Comparison of ENCODE assay signal across 8 cellular contexts in genomic region chr15:67501177-67501835, GRCh38. TPM values are rescaled to one million over a fixed set of nuclear protein-coding genes. Genes with fewer than 3 reads are reported as not detected.
DNase-seq lines count a peak whose midpoint lies in the region; ATAC-seq and TF ChIP-seq lines count a peak whose summit lies in the region.

No MANE protein-coding gene starts in this region.

- DNase-seq in MCF 10A (ENCODE audit: unreplicated experiment) (peak; percentile 25), breast epithelium (ENCODE audit: low spot score in 2 of 2) (no peak), OCI-M1 (lab: John Stamatoyannopoulos, UW) (peak; percentile 82), fibroblast of the aortic adventitia (ENCODE audit: low read depth) (peak; percentile 67), thoracic aorta (ENCODE audit: low spot score) (no peak)
- no peak for DNase-seq in activated T-cell treated with anti-CD3 and anti-CD28 coated beads, Interleukin-2, amount 50 U/mL, for 4 hours
- DNase-seq in activated CD4-positive, alpha-beta T cell treated with anti-CD3 and anti-CD28 coated beads for 4 hours, result no peak

- H3K9me3 Mint-ChIP-seq in MCF 10A (ENCODE audit: unreplicated experiment), result no peaks in the 10 kb centered on the region
- no peaks in the 10 kb centered on the region for H3K9me3 Mint-ChIP-seq in activated T-cell treated with anti-CD3 and anti-CD28 coated beads, Interleukin-2, amount 50 U/mL, for 4 hours

- no peaks in the 10 kb centered on the region for H3K27me3 Mint-ChIP-seq in MCF 10A (ENCODE audit: insufficient read depth, unreplicated experiment)
- no peaks in the 10 kb centered on the region for H3K27me3 Mint-ChIP-seq in activated T-cell treated with anti-CD3 and anti-CD28 coated beads, Interleukin-2, amount 50 U/mL, for 4 hours (ENCODE audit: low read depth)

- POLR2A ChIA-PET in MCF 10A (lab: Yijun Ruan, JAX), result interaction anchor here (1.2 to 4.9 kb wide), 2 partner anchors 19 to 40 kb away, joined by 3 to 46 read pairs; partner anchors contain the start of gene C15orf61

- no peaks in the 10 kb centered on the region for H3K36me3 ChIP-seq in breast epithelium
- H3K36me3 ChIP-seq in thoracic aorta, result no peaks in the 10 kb centered on the region

- CTCF ChIA-PET in MCF 10A (lab: Yijun Ruan, JAX), result interaction anchor here (0.5 to 3.5 kb wide), 8 partner anchors 11 to 496 kb away, joined by 3 to 13 read pairs (median 4); partner anchors contain the start of gene C15orf61

- no peaks in the 10 kb centered on the region for H3K27me3 ChIP-seq in breast epithelium
- H3K27me3 ChIP-seq in thoracic aorta (replicated peaks; ENCODE audit: insufficient read depth), result no peaks in the 10 kb centered on the region

- no peak overlapping the region for H3K4me3 Mint-ChIP-seq in MCF 10A (ENCODE audit: unreplicated experiment)
- H3K4me3 Mint-ChIP-seq in activated T-cell treated with anti-CD3 and anti-CD28 coated beads, Interleukin-2, amount 50 U/mL, for 4 hours, result no peak overlapping the region

- no TSS peak for BruUV-seq in MCF 10A (replicated peaks; lab: Mats Ljungman, UMichigan)

- H3K36me3 Mint-ChIP-seq in MCF 10A (ENCODE audit: insufficient read depth, unreplicated experiment), result no peaks in the 10 kb centered on the region
- H3K36me3 Mint-ChIP-seq in activated T-cell treated with anti-CD3 and anti-CD28 coated beads, Interleukin-2, amount 50 U/mL, for 4 hours (ENCODE audit: insufficient read depth), result peaks cover 6% of the 10 kb centered on the region

- TF ChIP-seq CTCF in MCF 10A (IDR thresholded peaks at IDR 0.05; ENCODE audit: unreplicated experiment) (peak; percentile 44), breast epithelium (IDR thresholded peaks at IDR 0.05) (no peak), fibroblast of the aortic adventitia (IDR thresholded peaks at IDR 0.05; ENCODE audit: insufficient read depth, low read length) (peak; percentile 49), thoracic aorta (IDR thresholded peaks at IDR 0.05) (peak; percentile 9)

- intact Hi-C loops in MCF 10A (cut with micrococcal nuclease) (loop anchor here (2.0 kb wide), 1 partner anchor 335 kb away; no protein-coding TSS in a partner anchor), breast epithelium (cut with DNase I; ENCODE audit: low total_unique reads) (no loop called here)

- no peak for TF ChIP-seq POLR2A in breast epithelium (IDR thresholded peaks at IDR 0.05)

- peak overlapping the region in 1 of 3 donors; percentile 28 for H3K4me3 ChIP-seq in breast epithelium
- no peak overlapping the region for H3K4me3 ChIP-seq in fibroblast of the aortic adventitia (ENCODE audit: low read depth, low read length)
- no peak overlapping the region for H3K4me3 ChIP-seq in thoracic aorta

- H3K9me3 ChIP-seq in breast epithelium, result no peaks in the 10 kb centered on the region
- no peaks in the 10 kb centered on the region for H3K9me3 ChIP-seq in thoracic aorta

- H3K27ac Mint-ChIP-seq in MCF 10A (ENCODE audit: low read depth, unreplicated experiment), result no peak overlapping the region

- H3K4me1 Mint-ChIP-seq in MCF 10A (ENCODE audit: insufficient read depth, unreplicated experiment), result peaks cover 13% of the 10 kb centered on the region
- no peaks in the 10 kb centered on the region for H3K4me1 Mint-ChIP-seq in activated T-cell treated with anti-CD3 and anti-CD28 coated beads, Interleukin-2, amount 50 U/mL, for 4 hours (ENCODE audit: low read depth)

- ATAC-seq in thoracic aorta (ENCODE audit: insufficient number of reproducible peaks, low FRiP score, low read depth) (no peak), HG03097 (IDR thresholded peaks at IDR 0.05; ENCODE audit: low FRiP score, unreplicated experiment) (no peak)
- no peak for ATAC-seq in activated T-cell treated with anti-CD3 and anti-CD28 coated beads, Interleukin-2, amount 50 U/mL, for 4 hours

- H3K4me1 ChIP-seq in breast epithelium, result no peaks in the 10 kb centered on the region
- H3K4me1 ChIP-seq in thoracic aorta (ENCODE audit: control insufficient read depth in 1 of 2, low read depth in 2 of 2), result no peaks in the 10 kb centered on the region

- H3K27ac ChIP-seq in breast epithelium (no peak overlapping the region), thoracic aorta (no peak overlapping the region)

RNA-seq across cellular contexts. Expression of gene C15orf61, which starts 19.6 kb away (rescaled TPM):
- 7.9 and 10.5 TPM in 2 replicates for total RNA-seq in MCF 10A (2022)
- total RNA-seq in breast epithelium, result 10 to 100 TPM in 1 of 3 donors, 1 to 10 TPM in 2; 3.8 to 24.3 (median 4.6) TPM
- 5.0 and 5.8 TPM in 2 replicates for total RNA-seq in fibroblast of the aortic adventitia (ENCODE audit: low replicate concordance)
- total RNA-seq in thoracic aorta, result 1 to 10 TPM; 1.6 to 4.5 TPM
- total RNA-seq in activated T-cell treated with anti-CD3 and anti-CD28 coated beads, Interleukin-2, amount 50 U/mL, for 4 hours, result 1 to 10 TPM; 8.3 to 9.2 (median 8.6) TPM

RNA-seq across cellular contexts. Expression of gene MAP2K5, which starts 41.2 kb away (rescaled TPM):
- total RNA-seq in MCF 10A (2022) (24.4 and 29.0 TPM in 2 replicates), breast epithelium (10 to 100 TPM; 13.8 to 15.1 (median 14.0) TPM), fibroblast of the aortic adventitia (ENCODE audit: low replicate concordance) (8.9 and 9.6 TPM in 2 replicates), thoracic aorta (10 to 100 TPM in 1 of 2 donors, 1 to 10 TPM in 1; 7.4 to 10.2 TPM)
- total RNA-seq in activated T-cell treated with anti-CD3 and anti-CD28 coated beads, Interleukin-2, amount 50 U/mL, for 4 hours, result 10 to 100 TPM; 13.0 to 14.6 (median 14.2) TPM

Comparison
In these comparisons a context has a peak if more than half of its experiments do, and no peak if none do; other contexts are left out.
1. DNase-seq: peak in MCF 10A (single experiment), OCI-M1 (single experiment) and fibroblast of the aortic adventitia (single experiment); none in breast epithelium (0 of 2), thoracic aorta (single experiment), activated T-cell treated with anti-CD3 and anti-CD28 coated beads, Interleukin-2, amount 50 U/mL, for 4 hours (single experiment) and activated CD4-positive, alpha-beta T cell treated with anti-CD3 and anti-CD28 coated beads for 4 hours (0 of 2).
2. CTCF ChIP-seq: peak in MCF 10A (single experiment), fibroblast of the aortic adventitia (single experiment) and thoracic aorta (single experiment); none in breast epithelium (0 of 3).